In the genomic region with DNA sequence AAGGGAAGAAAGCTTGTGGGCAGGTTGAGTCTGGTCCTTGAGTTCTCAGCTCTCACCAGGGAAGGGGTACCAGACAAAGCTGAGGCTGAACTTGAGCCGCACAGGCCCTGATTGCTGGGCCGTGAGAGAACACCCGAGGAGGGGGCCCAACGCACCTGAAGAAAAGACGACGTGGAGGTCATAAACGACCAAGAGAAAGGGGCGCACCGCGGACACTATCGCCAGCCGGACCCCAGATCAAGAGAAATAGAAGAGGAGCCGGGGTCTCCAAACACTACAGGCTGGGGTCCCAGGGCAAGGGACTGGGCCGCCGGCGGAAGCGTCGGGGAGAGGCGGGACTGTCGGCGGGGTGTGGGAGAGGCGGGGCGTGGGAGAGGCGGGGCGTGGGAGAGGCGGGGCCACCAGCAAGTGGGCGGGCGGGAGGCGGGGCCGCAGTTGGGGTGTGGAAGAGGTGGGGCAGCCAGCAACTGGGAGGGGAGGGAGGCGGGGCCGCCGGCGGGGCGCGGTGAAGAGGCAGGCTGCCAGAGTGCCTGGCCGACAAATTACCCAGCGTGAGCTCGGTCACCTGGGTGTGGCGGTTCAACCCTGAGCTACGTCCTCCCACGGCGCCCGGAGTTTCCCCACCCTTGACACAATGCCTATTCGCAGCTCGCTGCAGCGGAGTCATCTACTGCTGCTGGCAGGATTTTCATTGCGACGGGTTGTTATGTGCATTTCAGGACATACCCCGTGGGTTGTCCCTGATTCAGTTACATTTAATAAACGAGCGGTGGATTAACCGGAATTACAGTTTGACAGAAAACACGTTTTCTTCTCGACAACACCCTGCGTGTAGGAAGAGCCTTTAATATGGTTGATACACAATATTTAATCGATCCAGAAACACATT, we compare ENCODE assay signal across 8 cellular contexts. TPM values are rescaled to one million over a fixed set of nuclear protein-coding genes. Genes with fewer than 3 reads are reported as not detected.
DNase-seq lines count a peak whose midpoint lies in the region; ATAC-seq, FAIRE-seq and TF ChIP-seq lines count a peak whose summit lies in the region.

No MANE protein-coding gene starts in this region.

- peak overlapping the region; percentile 91 for H3K4me3 Mint-ChIP-seq in activated naive CD8-positive, alpha-beta T cell treated with anti-CD3 and anti-CD28 coated beads for 36 hours

- DNase-seq in NCI-H1105 treated with DMSO at 0.1 percent for 48 hours (lab: John Stamatoyannopoulos, UW) (peak; percentile 95), SKM-1 (lab: John Stamatoyannopoulos, UW; ENCODE audit: unreplicated experiment) (peak; percentile 52), Right ventricle myocardium superior (peak; percentile 98), pancreas (peak; percentile 96 to 99 (median 98)), thyroid gland (peak; percentile 95 to 96)
- peak; percentile 97 for DNase-seq in activated naive CD8-positive, alpha-beta T cell treated with anti-CD3 and anti-CD28 coated beads for 36 hours

- H3K4me3 ChIP-seq in GM12875 (ENCODE audit: low read depth, low read length), result peak overlapping the region; percentile 55
- peak overlapping the region; percentile 27 to 50 (median 45) for H3K4me3 ChIP-seq in pancreas
- peak overlapping the region in 2 of 3 donors; percentile 16 to 56 for H3K4me3 ChIP-seq in thyroid gland (replicated peaks in 1 of 3)

- H3K36me3 ChIP-seq in pancreas (no peaks in the 10 kb centered on the region), thyroid gland (no peaks in the 10 kb centered on the region)

- ATAC-seq in HG02759 (IDR thresholded peaks at IDR 0.05; ENCODE audit: unreplicated experiment) (peak; percentile 92), Right ventricle myocardium superior (ENCODE audit: poor library complexity) (peak; percentile 98), pancreas (peak; percentile 91 to 95 (median 93))

- H3K27ac Mint-ChIP-seq in activated naive CD8-positive, alpha-beta T cell treated with anti-CD3 and anti-CD28 coated beads for 36 hours, result peak overlapping the region; percentile 93

- no peaks in the 10 kb centered on the region for H3K27me3 Mint-ChIP-seq in activated naive CD8-positive, alpha-beta T cell treated with anti-CD3 and anti-CD28 coated beads for 36 hours

- no peaks in the 10 kb centered on the region for H3K9me3 Mint-ChIP-seq in activated naive CD8-positive, alpha-beta T cell treated with anti-CD3 and anti-CD28 coated beads for 36 hours

- FAIRE-seq in pancreas (lab: Jason Lieb, UNC), result no peak

- whole genome bisulfite sequencing in pancreas, 2 donors, result 1% methylated on average over 46 to 56 of the region's 57 CpGs
- 2 to 3% methylated on average over 35 to 41 of the region's 57 CpGs for WGBS in thyroid gland, 2 donors

- H3K4me1 ChIP-seq in pancreas, result peaks cover 0 to 11% (median 8%) of the 10 kb centered on the region in 3 donors
- peaks cover 4 to 5% of the 10 kb centered on the region in 2 donors for H3K4me1 ChIP-seq in thyroid gland

- H3K36me3 Mint-ChIP-seq in activated naive CD8-positive, alpha-beta T cell treated with anti-CD3 and anti-CD28 coated beads for 36 hours, result no peaks in the 10 kb centered on the region

- H3K9me3 ChIP-seq in pancreas (no peaks in the 10 kb centered on the region), thyroid gland (no peaks in the 10 kb centered on the region)

- intact Hi-C loops in Right ventricle myocardium superior (cut with DNase I), result loop anchor here (5.0 kb wide), 1 partner anchor 239 kb away; no protein-coding TSS in a partner anchor
- intact Hi-C loops in pancreas (cut with DNase I), result loop anchor here in 2 of 3 donors (5.0 kb wide), 2 partner anchors 239 to 244 kb away; no protein-coding TSS in a partner anchor
- intact Hi-C loops in thyroid gland (cut with DNase I), result loop anchor here (10.0 kb wide), 1 partner anchor 667 kb away; a partner anchor contains a TSS

- H3K27me3 ChIP-seq in pancreas, result no peaks in the 10 kb centered on the region
- H3K27me3 ChIP-seq in thyroid gland, result no peaks in the 10 kb centered on the region

- no peak for TF ChIP-seq CTCF in GM12875 (IDR thresholded peaks at IDR 0.05; ENCODE audit: borderline replicate concordance, insufficient read depth, low read depth, low read length)
- TF ChIP-seq CTCF in pancreas (IDR thresholded peaks at IDR 0.05), result no peak
- no peak for TF ChIP-seq CTCF in thyroid gland (IDR thresholded peaks at IDR 0.05)

- peaks cover 19% of the 10 kb centered on the region for H3K4me1 Mint-ChIP-seq in activated naive CD8-positive, alpha-beta T cell treated with anti-CD3 and anti-CD28 coated beads for 36 hours

- H3K27ac ChIP-seq in pancreas, result peak overlapping the region; percentile 65 to 92 (median 78)
- peak overlapping the region; percentile 69 to 91 (median 88) for H3K27ac ChIP-seq in thyroid gland

- peak in 1 of 2 donors; percentile 86 for TF ChIP-seq POLR2A in thyroid gland (IDR thresholded peaks at IDR 0.05)

RNA-seq across cellular contexts. Expression of a gene that starts 15.5 kb away (rescaled TPM):
- total RNA-seq in activated naive CD8-positive, alpha-beta T cell treated with anti-CD3 and anti-CD28 coated beads for 36 hours, result 10 to 100 TPM; 53.7 to 64.6 TPM
- total RNA-seq in Right ventricle myocardium superior, result 44.5 TPM
- total RNA-seq in pancreas, result 10 to 100 TPM; 17.6 to 32.4 (median 21.7) TPM
- polyA plus RNA-seq in pancreas, result 10 to 100 TPM; 22.3 to 24.7 TPM
- 100 to 1,000 TPM in 3 of 4 donors, 10 to 100 TPM in 1; 93.9 to 170 (median 118) TPM for total RNA-seq in thyroid gland

RNA-seq across cellular contexts. Expression of a gene that starts 24.8 kb away (rescaled TPM):
- total RNA-seq in activated naive CD8-positive, alpha-beta T cell treated with anti-CD3 and anti-CD28 coated beads for 36 hours, result 100 to 1,000 TPM; 134 to 135 TPM
- total RNA-seq in Right ventricle myocardium superior (23.8 TPM), pancreas (10 to 100 TPM; 12.4 to 32.4 (median 16.6) TPM), thyroid gland (10 to 100 TPM; 35.6 to 59.4 (median 48.5) TPM)
- polyA plus RNA-seq in pancreas, result 10 to 100 TPM in 1 of 2 donors, 1 to 10 TPM in 1; 8.9 to 16.7 TPM

Comparison
In these comparisons a context has a peak if more than half of its experiments do, and no peak if none do; other contexts are left out.
1. Peak in every context shown above with its lines: DNase-seq, ATAC-seq, H3K4me3 ChIP-seq and H3K27ac ChIP-seq.